Comparison of ENCODE assay signal across 1 cellular context in the genomic region with DNA sequence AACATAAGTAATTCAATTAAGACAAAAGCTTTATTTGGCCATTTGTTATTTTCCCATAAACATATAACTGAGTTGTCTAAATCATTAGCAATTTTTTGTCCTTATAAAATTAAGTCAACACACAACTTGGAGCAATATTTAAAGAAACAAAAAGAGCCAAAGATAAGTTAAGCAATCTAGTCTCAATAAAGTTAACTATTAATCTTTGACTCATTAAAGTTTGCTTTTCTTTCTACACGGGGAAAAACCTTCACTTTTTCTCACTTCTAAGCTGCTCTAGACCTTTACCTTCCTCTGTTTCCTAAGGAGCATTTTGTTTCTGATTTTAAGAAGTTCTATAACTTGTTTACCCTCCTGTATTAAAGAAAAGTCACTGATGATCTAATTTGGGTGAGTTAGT.
TF ChIP-seq lines count a peak whose summit lies in the region.

No MANE protein-coding gene starts in this region.

TF ChIP-seq in liver, 16 proteins besides CTCF, POLR2A, EP300 and RAD21 (continued from another document):
- TF ChIP-seq, protein P1, sequence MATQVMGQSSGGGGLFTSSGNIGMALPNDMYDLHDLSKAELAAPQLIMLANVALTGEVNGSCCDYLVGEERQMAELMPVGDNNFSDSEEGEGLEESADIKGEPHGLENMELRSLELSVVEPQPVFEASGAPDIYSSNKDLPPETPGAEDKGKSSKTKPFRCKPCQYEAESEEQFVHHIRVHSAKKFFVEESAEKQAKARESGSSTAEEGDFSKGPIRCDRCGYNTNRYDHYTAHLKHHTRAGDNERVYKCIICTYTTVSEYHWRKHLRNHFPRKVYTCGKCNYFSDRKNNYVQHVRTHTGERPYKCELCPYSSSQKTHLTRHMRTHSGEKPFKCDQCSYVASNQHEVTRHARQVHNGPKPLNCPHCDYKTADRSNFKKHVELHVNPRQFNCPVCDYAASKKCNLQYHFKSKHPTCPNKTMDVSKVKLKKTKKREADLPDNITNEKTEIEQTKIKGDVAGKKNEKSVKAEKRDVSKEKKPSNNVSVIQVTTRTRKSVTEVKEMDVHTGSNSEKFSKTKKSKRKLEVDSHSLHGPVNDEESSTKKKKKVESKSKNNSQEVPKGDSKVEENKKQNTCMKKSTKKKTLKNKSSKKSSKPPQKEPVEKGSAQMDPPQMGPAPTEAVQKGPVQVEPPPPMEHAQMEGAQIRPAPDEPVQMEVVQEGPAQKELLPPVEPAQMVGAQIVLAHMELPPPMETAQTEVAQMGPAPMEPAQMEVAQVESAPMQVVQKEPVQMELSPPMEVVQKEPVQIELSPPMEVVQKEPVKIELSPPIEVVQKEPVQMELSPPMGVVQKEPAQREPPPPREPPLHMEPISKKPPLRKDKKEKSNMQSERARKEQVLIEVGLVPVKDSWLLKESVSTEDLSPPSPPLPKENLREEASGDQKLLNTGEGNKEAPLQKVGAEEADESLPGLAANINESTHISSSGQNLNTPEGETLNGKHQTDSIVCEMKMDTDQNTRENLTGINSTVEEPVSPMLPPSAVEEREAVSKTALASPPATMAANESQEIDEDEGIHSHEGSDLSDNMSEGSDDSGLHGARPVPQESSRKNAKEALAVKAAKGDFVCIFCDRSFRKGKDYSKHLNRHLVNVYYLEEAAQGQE (IDR thresholded peaks at IDR 0.05): no peak
- TF ChIP-seq EGR1 (IDR thresholded peaks at IDR 0.05; ENCODE audit: low read depth in 2 of 2): no peak
